Comparison of ENCODE assay signal across 14 cellular contexts in genomic region chr18:58242435-58242834, GRCh38.
A peak's percentile ranks its signal among the peaks of the same experiment; 100 is the strongest.
DNase-seq lines count a peak whose midpoint lies in the region; ATAC-seq, FAIRE-seq and TF ChIP-seq lines count a peak whose summit lies in the region.
"Had no signal": no experiment of that assay in that cellular context is flagged by ENCODE, and none has a peak within 500 bp of the region (broad histone marks: within the 10 kb centered on the region; RNA-seq: fewer than 3 reads in every experiment).

No MANE protein-coding gene starts in this region.

- H3K79me2 ChIP-seq in astrocyte (ENCODE audit: insufficient read depth, low read length): peaks cover 84% of the 10 kb centered on the region
- peaks cover 93% of the 10 kb centered on the region for H3K79me2 ChIP-seq in hepatocyte
- H3K79me2 ChIP-seq in osteoblast (ENCODE audit: insufficient read depth, low read length): peaks cover 22% of the 10 kb centered on the region

- H4K20me1 ChIP-seq in astrocyte (ENCODE audit: insufficient read depth, low read length) (peaks cover 74% of the 10 kb centered on the region), hepatocyte (ENCODE audit: insufficient read depth, poor library complexity, severe bottlenecking) (peaks cover 18% of the 10 kb centered on the region), osteoblast (ENCODE audit: insufficient read depth, low read length) (peaks cover 6% of the 10 kb centered on the region)
- H4K20me1 ChIP-seq: BLaER1 had no signal

- FAIRE-seq in astrocyte (lab: Jason Lieb, UNC): no peak
- FAIRE-seq: GM19239, K562 had no signal

- CTCF ChIA-PET in Calu3 (lab: Charles Lee): no interaction called here

- H3K36me3 Mint-ChIP-seq in astrocyte (ENCODE audit: low read depth, unreplicated experiment) (peaks cover 4% of the 10 kb centered on the region), Calu3 (ENCODE audit: insufficient read depth, unreplicated experiment) (peaks cover 38% of the 10 kb centered on the region)
- H3K36me3 Mint-ChIP-seq: CD8-positive, alpha-beta T cell had no signal

- H3K4me3 Mint-ChIP-seq in astrocyte (ENCODE audit: unreplicated experiment) (no peak overlapping the region), Calu3 (ENCODE audit: low read depth, unreplicated experiment) (no peak overlapping the region)
- H3K4me3 Mint-ChIP-seq: CD8-positive, alpha-beta T cell; H9; HFFc6 had no signal

- H3K9me2 ChIP-seq in hepatocyte (replicated peaks; ENCODE audit: insufficient read depth): no peaks in the 10 kb centered on the region

- H3K27ac Mint-ChIP-seq in astrocyte (ENCODE audit: unreplicated experiment) (no peak overlapping the region), Calu3 (ENCODE audit: unreplicated experiment) (no peak overlapping the region)
- H3K27ac Mint-ChIP-seq: CD8-positive, alpha-beta T cell; HFFc6 had no signal

- H3K27me3 Mint-ChIP-seq in astrocyte (ENCODE audit: low read depth, unreplicated experiment) (no peaks in the 10 kb centered on the region), Calu3 (ENCODE audit: unreplicated experiment) (no peaks in the 10 kb centered on the region)

- WGBS in hepatocyte (ENCODE audit: low lambda C conversion rate, missing lambda C conversion rate): 96% methylated on average over 12 of the region's 12 CpGs

- H3K4me3 ChIP-seq in astrocyte (ENCODE audit: insufficient read depth, low read depth, low read length): no peak overlapping the region
- H3K4me3 ChIP-seq in hepatocyte: no peak overlapping the region
- H3K4me3 ChIP-seq in osteoblast (ENCODE audit: insufficient read depth, low read length): no peak overlapping the region
- H3K4me3 ChIP-seq: BLaER1, K562 had no signal

- H3K27ac ChIP-seq in astrocyte (ENCODE audit: low read depth, low read length) (no peak overlapping the region), hepatocyte (peak overlapping the region; percentile 47), osteoblast (ENCODE audit: low read depth, low read length) (peak overlapping the region; percentile 21)
- H3K27ac ChIP-seq: BLaER1 had no signal

- DNase-seq in astrocyte (ENCODE audit: low read depth) (no peak), hepatocyte (ENCODE audit: low spot score) (no peak), osteoblast (ENCODE audit: insufficient read length, low spot score, missing footprints) (no peak), HuH-7 (ENCODE audit: low spot score) (no peak), cardiac septum (ENCODE audit: low spot score) (no peak), Calu3 (no peak)
- DNase-seq: CD8-positive, alpha-beta T cell; H9; Right ventricle myocardium superior had no signal

- H3K36me3 ChIP-seq in astrocyte (ENCODE audit: insufficient read depth, low read length) (no peaks in the 10 kb centered on the region), hepatocyte (replicated peaks; ENCODE audit: insufficient read depth, low read depth) (no peaks in the 10 kb centered on the region), osteoblast (ENCODE audit: insufficient read depth, low read length) (no peaks in the 10 kb centered on the region)
- H3K36me3 ChIP-seq: BLaER1 had no signal

- no peak overlapping the region for H2AFZ ChIP-seq in astrocyte (ENCODE audit: low read depth, low read length)
- H2AFZ ChIP-seq in hepatocyte: no peak overlapping the region
- no peak overlapping the region for H2AFZ ChIP-seq in osteoblast (ENCODE audit: low read length)

- intact Hi-C loops in cardiac septum (cut with DNase I) (no loop called here), Calu3 (cut with micrococcal nuclease; ENCODE audit: unreplicated experiment) (no loop called here)

- no peaks in the 10 kb centered on the region for H3K9me3 ChIP-seq in astrocyte (ENCODE audit: insufficient read depth, low read depth, low read length)
- no peaks in the 10 kb centered on the region for H3K9me3 ChIP-seq in hepatocyte (ENCODE audit: low read depth)
- no peaks in the 10 kb centered on the region for H3K9me3 ChIP-seq in osteoblast (ENCODE audit: low read depth, low read length)
- H3K9me3 ChIP-seq: BLaER1 had no signal

- no peaks in the 10 kb centered on the region for H3K27me3 ChIP-seq in astrocyte (ENCODE audit: insufficient read depth, low read length)
- no peaks in the 10 kb centered on the region for H3K27me3 ChIP-seq in hepatocyte
- H3K27me3 ChIP-seq in osteoblast (ENCODE audit: insufficient read depth, low read length): no peaks in the 10 kb centered on the region
- H3K27me3 ChIP-seq: BLaER1 had no signal

- TF ChIP-seq CTCF in astrocyte (IDR thresholded peaks at IDR 0.05; ENCODE audit: insufficient read depth, low read depth, low read length): no peak
- no peak for TF ChIP-seq CTCF in hepatocyte (IDR thresholded peaks at IDR 0.05; ENCODE audit: poor library complexity)
- TF ChIP-seq CTCF in osteoblast (IDR thresholded peaks at IDR 0.05; ENCODE audit: extremely low read depth, low read depth, low read length): no peak
- no peak for TF ChIP-seq CTCF in Calu3 (IDR thresholded peaks at IDR 0.05; ENCODE audit: unreplicated experiment)

- peak overlapping the region; percentile 24 for H3K4me2 ChIP-seq in astrocyte (ENCODE audit: low read length)
- H3K4me2 ChIP-seq in hepatocyte: no peak overlapping the region
- peak overlapping the region; percentile 49 for H3K4me2 ChIP-seq in osteoblast (ENCODE audit: insufficient read depth, low read length)
- H3K4me2 ChIP-seq: BLaER1 had no signal

- H3K4me1 Mint-ChIP-seq in astrocyte (ENCODE audit: low read depth, unreplicated experiment) (peaks cover 11% of the 10 kb centered on the region), Calu3 (ENCODE audit: low read depth, unreplicated experiment) (peaks cover 37% of the 10 kb centered on the region)

- no TSS peak for BruUV-seq in Calu3 (replicated peaks; lab: Mats Ljungman, UMichigan)

- no peaks in the 10 kb centered on the region for H3K9me3 Mint-ChIP-seq in astrocyte (ENCODE audit: unreplicated experiment)
- no peaks in the 10 kb centered on the region for H3K9me3 Mint-ChIP-seq in Calu3 (ENCODE audit: low read depth, unreplicated experiment)
- H3K9me3 Mint-ChIP-seq: CD8-positive, alpha-beta T cell; H9; HFFc6 had no signal

- peaks cover 28% of the 10 kb centered on the region for H3K4me1 ChIP-seq in astrocyte (ENCODE audit: insufficient read depth, low read length)
- H3K4me1 ChIP-seq in hepatocyte (ENCODE audit: insufficient read depth): peaks cover 14% of the 10 kb centered on the region
- peaks cover 12% of the 10 kb centered on the region for H3K4me1 ChIP-seq in osteoblast (ENCODE audit: insufficient read depth, low read length)

- no peak for ATAC-seq in GM18502 (IDR thresholded peaks at IDR 0.05; ENCODE audit: poor library complexity, unreplicated experiment)
- ATAC-seq: CD8-positive, alpha-beta T cell had no signal

- H3K9ac ChIP-seq in astrocyte (ENCODE audit: low read length): no peak overlapping the region
- H3K9ac ChIP-seq: BLaER1 had no signal
